Comparison of ENCODE assay signal across 26 cellular contexts in the genomic region with DNA sequence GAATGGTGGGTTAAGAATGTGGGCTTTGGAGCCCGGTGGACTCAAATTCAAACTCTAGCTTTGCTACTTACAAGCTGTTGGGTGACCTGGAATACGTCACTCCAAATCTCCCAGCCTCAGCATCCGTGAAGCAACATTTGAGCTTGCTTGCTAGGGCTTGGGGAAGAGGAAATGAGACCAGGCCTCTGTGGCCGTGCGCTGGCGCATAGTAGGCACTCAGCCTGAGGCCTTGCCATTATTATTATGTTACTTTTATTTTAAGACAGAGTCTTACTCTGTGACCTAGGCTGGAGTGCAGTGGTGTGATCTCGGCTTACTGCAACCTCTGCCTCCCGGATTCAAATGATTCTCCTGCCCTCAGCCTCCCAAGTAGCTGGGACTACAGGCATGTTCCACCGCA.
"Had no signal": no experiment of that assay in that cellular context is flagged by ENCODE, and none has a peak within 500 bp of the region (broad histone marks: within the 10 kb centered on the region; RNA-seq: fewer than 3 reads in every experiment).

No MANE protein-coding gene starts in this region.

- H3K4me1 ChIP-seq: colonic mucosa, gastrocnemius medialis, heart right ventricle, left lung, lower lobe of right lung had no signal

- H3K36me3 ChIP-seq: colonic mucosa had no signal

- ATAC-seq: effector memory CD8-positive, alpha-beta T cell; esophagus mucosa; gastrocnemius medialis; left cardiac atrium; left lung; left ventricle myocardium superior; mucosa of descending colon had no signal

- DNase-seq: colonic mucosa; cortex of kidney; effector CD8-positive, alpha-beta T cell; effector memory CD8-positive, alpha-beta T cell; endodermal cell; erythroblast; esophagus squamous epithelium; foreskin fibroblast; foreskin melanocyte; gastrocnemius medialis; glutamatergic neuron; head of caudate nucleus; heart right ventricle; hippocampal formation; left cardiac atrium; left lung; left ventricle myocardium superior; lower lobe of right lung; mesenchymal stem cell; mucosa of descending colon; naive B cell had no signal

- H3K27me3 ChIP-seq: colonic mucosa, esophagus squamous epithelium, gastrocnemius medialis, heart right ventricle, left lung had no signal

- FAIRE-seq: endometrium, islet of Langerhans, keratinocyte had no signal

- H3K27ac ChIP-seq: colonic mucosa, epithelial cell of prostate, esophagus squamous epithelium, gastrocnemius medialis, heart right ventricle, left lung, lower lobe of right lung had no signal

- H3K4me3 ChIP-seq: colonic mucosa, esophagus squamous epithelium, gastrocnemius medialis, heart right ventricle, left lung, lower lobe of right lung, mucosa of descending colon had no signal

- H3K9me3 ChIP-seq: colonic mucosa, esophagus squamous epithelium, gastrocnemius medialis, heart right ventricle, left lung, lower lobe of right lung, mucosa of descending colon had no signal
